21 cellular contexts compared by ENCODE assay signal in the genomic region with DNA sequence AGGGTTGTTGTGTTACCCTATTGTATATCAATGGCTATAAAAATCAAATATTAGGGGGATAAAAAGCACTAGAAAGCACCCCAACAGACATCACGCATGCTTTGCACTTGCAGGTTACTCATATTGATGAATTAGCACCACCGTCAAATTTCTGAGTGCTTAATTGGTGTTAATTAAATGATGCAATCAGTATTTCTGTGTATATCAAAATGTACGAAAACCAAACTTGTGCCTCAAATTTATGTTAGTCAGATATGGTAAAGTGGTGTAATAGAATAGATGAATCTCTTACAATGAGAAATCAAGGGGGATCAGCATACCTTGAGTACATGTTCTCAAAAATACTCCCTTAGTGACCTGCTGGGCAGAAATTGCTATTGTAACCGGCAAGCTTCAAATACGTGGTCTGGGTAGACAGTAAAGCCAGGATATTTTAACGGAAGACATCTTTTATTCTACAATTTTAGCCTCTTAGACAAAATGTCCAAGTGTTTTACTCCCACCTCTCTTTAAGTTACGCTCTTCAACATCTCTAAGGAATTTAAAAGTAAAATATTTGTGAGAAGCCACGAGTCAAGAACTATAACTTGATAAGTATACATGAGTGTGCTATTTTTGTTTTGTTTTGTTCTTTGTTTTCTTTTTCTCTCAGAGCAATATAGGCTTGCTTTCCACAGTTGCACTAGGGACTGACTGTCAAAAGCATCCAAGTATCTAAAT.
"Had no signal": no experiment of that assay in that cellular context is flagged by ENCODE, and none has a peak within 500 bp of the region (broad histone marks: within the 10 kb centered on the region; RNA-seq: fewer than 3 reads in every experiment).

No MANE protein-coding gene starts in this region.

- H3K4me3 ChIP-seq: left lung, mucosa of descending colon, neural progenitor cell, prostate gland, smooth muscle cell, thoracic aorta, upper lobe of right lung had no signal

- H3K27me3 Mint-ChIP-seq: activated CD4-positive, alpha-beta T cell treated with anti-CD3 and anti-CD28 coated beads, Interleukin-2, amount 10 ng/mL, durations not matched to agents 7 days and 5 days had no signal

- H3K27ac Mint-ChIP-seq: activated CD4-positive, alpha-beta T cell treated with anti-CD3 and anti-CD28 coated beads, Interleukin-2, amount 10 ng/mL, durations not matched to agents 7 days and 5 days; activated CD8-positive, alpha-beta T cell treated with anti-CD3 and anti-CD28 coated beads, Interleukin-2, amount 10 ng/mL, durations not matched to agents 7 days and 5 days; activated T-cell treated with anti-CD3 and anti-CD28 coated beads, Interleukin-2, amount 50 U/mL, for 24 hours; activated T-helper 2 cell treated with anti-CD3 and anti-CD28 coated beads, Interferon-gamma antibody, Interleukin-2, Interleukin-4, amounts not matched to agents 10 μg/mL and 5 μg/mL and 100 μg/mL, durations not matched to agents 14 hours and 24 hours and 36 hours; memory B cell; neural progenitor cell; stimulated activated naive CD8-positive, alpha-beta T cell treated with anti-CD3 and anti-CD28 coated beads, Interleukin-15, amount 100 ng/mL, for 72 hours; T-helper 1 cell treated with Interleukin-12 subunit alpha and Interleukin-12 subunit beta and Interleukin-4 antibody, amounts not matched to agents 30 μg/mL and 1 μg/mL, for 36 hours had no signal

- H3K27ac ChIP-seq: foreskin keratinocyte, left lung, neural progenitor cell, prostate gland, thoracic aorta, upper lobe of right lung had no signal

- H3K4me1 ChIP-seq: prostate gland had no signal

- H3K9me3 Mint-ChIP-seq: activated CD4-positive, alpha-beta T cell treated with anti-CD3 and anti-CD28 coated beads, Interleukin-2, amount 10 ng/mL, durations not matched to agents 7 days and 5 days; activated T-cell treated with anti-CD3 and anti-CD28 coated beads, Interleukin-2, amount 50 U/mL, for 24 hours; activated T-helper 2 cell treated with anti-CD3 and anti-CD28 coated beads, Interferon-gamma antibody, Interleukin-2, Interleukin-4, amounts not matched to agents 10 μg/mL and 5 μg/mL and 100 μg/mL, durations not matched to agents 14 hours and 24 hours and 36 hours; stimulated activated naive CD8-positive, alpha-beta T cell treated with anti-CD3 and anti-CD28 coated beads, Interleukin-15, amount 100 ng/mL, for 72 hours; T-helper 1 cell treated with Interleukin-12 subunit alpha and Interleukin-12 subunit beta and Interleukin-4 antibody, amounts not matched to agents 30 μg/mL and 1 μg/mL, for 36 hours had no signal

- H3K4me1 Mint-ChIP-seq: activated CD4-positive, alpha-beta T cell treated with anti-CD3 and anti-CD28 coated beads, Interleukin-2, amount 10 ng/mL, durations not matched to agents 7 days and 5 days; memory B cell; stimulated activated naive CD8-positive, alpha-beta T cell treated with anti-CD3 and anti-CD28 coated beads, Interleukin-15, amount 100 ng/mL, for 72 hours had no signal

- H2AFZ ChIP-seq: neural progenitor cell had no signal

- H3K36me3 ChIP-seq: neural progenitor cell, prostate gland, thoracic aorta, upper lobe of right lung had no signal

- DNase-seq: activated CD4-positive, alpha-beta T cell treated with anti-CD3 and anti-CD28 coated beads, Interleukin-2, amount 10 ng/mL, durations not matched to agents 7 days and 5 days; activated CD8-positive, alpha-beta T cell treated with anti-CD3 and anti-CD28 coated beads, Interleukin-2, amount 10 ng/mL, durations not matched to agents 7 days and 5 days; activated naive CD4-positive, alpha-beta T cell treated with anti-CD3 and anti-CD28 coated beads, Interleukin-2, amount 50 U/mL, for 16 hours; activated T-cell treated with anti-CD3 and anti-CD28 coated beads, Interleukin-2, amount 50 U/mL, for 24 hours; dermis blood vessel endothelial cell; glutamatergic neuron; kidney; left lung; mucosa of descending colon; naive B cell; stimulated activated CD4-positive, alpha-beta T cell treated with anti-CD3 and anti-CD28 coated beads, Interleukin-4, amount 100 ng/mL, for 1 hour; stimulated activated naive CD8-positive, alpha-beta T cell treated with anti-CD3 and anti-CD28 coated beads, Interleukin-15, amount 100 ng/mL, for 72 hours; upper lobe of right lung had no signal

- H3K4me2 ChIP-seq: neural progenitor cell, smooth muscle cell had no signal

- ATAC-seq: activated CD8-positive, alpha-beta T cell treated with anti-CD3 and anti-CD28 coated beads, Interleukin-2, amount 10 ng/mL, durations not matched to agents 7 days and 5 days; mucosa of descending colon; stimulated activated naive CD8-positive, alpha-beta T cell treated with anti-CD3 and anti-CD28 coated beads, Interleukin-15, amount 100 ng/mL, for 72 hours had no signal

- H3K9me3 ChIP-seq: left lung, mucosa of descending colon, prostate gland, thoracic aorta, upper lobe of right lung had no signal

- H3K9ac ChIP-seq: neural progenitor cell had no signal

- H3K27me3 ChIP-seq: foreskin keratinocyte, left lung, neural progenitor cell, upper lobe of right lung had no signal

- H3K4me3 Mint-ChIP-seq: activated CD4-positive, alpha-beta T cell treated with anti-CD3 and anti-CD28 coated beads, Interleukin-2, amount 10 ng/mL, durations not matched to agents 7 days and 5 days; activated CD8-positive, alpha-beta T cell treated with anti-CD3 and anti-CD28 coated beads, Interleukin-2, amount 10 ng/mL, durations not matched to agents 7 days and 5 days; activated T-cell treated with anti-CD3 and anti-CD28 coated beads, Interleukin-2, amount 50 U/mL, for 24 hours; memory B cell; naive B cell; neural progenitor cell; stimulated activated naive CD8-positive, alpha-beta T cell treated with anti-CD3 and anti-CD28 coated beads, Interleukin-15, amount 100 ng/mL, for 72 hours; T-helper 1 cell treated with Interleukin-12 subunit alpha and Interleukin-12 subunit beta and Interleukin-4 antibody, amounts not matched to agents 30 μg/mL and 1 μg/mL, for 36 hours had no signal
